In the genomic region with DNA sequence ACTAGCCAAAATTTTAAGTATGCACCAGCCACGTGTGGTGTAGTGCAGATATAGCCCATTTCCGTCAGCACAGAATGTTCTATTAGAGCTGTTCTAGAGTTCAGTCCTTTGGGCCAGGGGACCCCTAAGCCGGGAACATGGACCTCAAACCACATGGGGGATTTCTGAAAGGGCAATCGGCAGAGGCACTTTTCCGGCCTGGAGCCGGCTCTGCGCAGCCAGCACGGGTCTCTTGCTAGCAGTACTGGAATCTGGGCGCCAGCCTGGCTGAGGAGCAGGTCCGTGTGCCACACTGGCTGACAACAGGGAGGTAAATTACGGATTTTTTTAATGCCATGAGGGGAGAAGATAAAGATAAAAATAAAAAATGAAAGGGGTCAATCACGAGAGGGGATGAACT, we compare ENCODE assay signal across 19 cellular contexts.
"Had no signal": no experiment of that assay in that cellular context is flagged by ENCODE, and none has a peak within 500 bp of the region (broad histone marks: within the 10 kb centered on the region; RNA-seq: fewer than 3 reads in every experiment).

No MANE protein-coding gene starts in this region.

- H3K4me3 Mint-ChIP-seq: activated CD4-positive, alpha-beta memory T cell treated with anti-CD3 and anti-CD28 coated beads for 36 hours; activated naive CD4-positive, alpha-beta T cell treated with anti-CD3 and anti-CD28 coated beads for 36 hours; natural killer cell; stimulated activated naive CD8-positive, alpha-beta T cell treated with anti-CD3 and anti-CD28 coated beads, Interleukin-15, amount 100 ng/mL, for 72 hours; T-helper 2 cell treated with Interferon-gamma antibody and Interleukin-4, amounts not matched to agents 5 μg/mL and 100 μg/mL, for 36 hours had no signal

- H3K9me3 ChIP-seq: esophagus squamous epithelium, lower lobe of right lung, mucosa of descending colon, psoas muscle, sigmoid colon, thoracic aorta had no signal

- H3K9me3 Mint-ChIP-seq: activated CD4-positive, alpha-beta memory T cell treated with anti-CD3 and anti-CD28 coated beads for 36 hours; activated naive CD4-positive, alpha-beta T cell treated with anti-CD3 and anti-CD28 coated beads for 36 hours; natural killer cell; stimulated activated naive CD8-positive, alpha-beta T cell treated with anti-CD3 and anti-CD28 coated beads, Interleukin-15, amount 100 ng/mL, for 72 hours; T-helper 2 cell treated with Interferon-gamma antibody and Interleukin-4, amounts not matched to agents 5 μg/mL and 100 μg/mL, for 36 hours had no signal

- H3K4me1 ChIP-seq: psoas muscle had no signal

- FAIRE-seq: urothelium cell line had no signal

- H3K27me3 ChIP-seq: dorsolateral prefrontal cortex, esophagus squamous epithelium, sigmoid colon had no signal

- H3K27me3 Mint-ChIP-seq: activated CD4-positive, alpha-beta memory T cell treated with anti-CD3 and anti-CD28 coated beads for 36 hours; stimulated activated naive CD8-positive, alpha-beta T cell treated with anti-CD3 and anti-CD28 coated beads, Interleukin-15, amount 100 ng/mL, for 72 hours had no signal

- DNase-seq: activated CD4-positive, alpha-beta memory T cell treated with anti-CD3 and anti-CD28 coated beads for 36 hours; activated CD4-positive, alpha-beta T cell treated with anti-CD3 and anti-CD28 coated beads for 1 hour; activated naive CD4-positive, alpha-beta T cell treated with anti-CD3 and anti-CD28 coated beads for 36 hours; amygdala; dorsolateral prefrontal cortex; esophagus squamous epithelium; foreskin fibroblast; glutamatergic neuron; lower lobe of right lung; mucosa of descending colon; natural killer cell; psoas muscle; sigmoid colon; stimulated activated CD4-positive, alpha-beta T cell treated with anti-CD3 and anti-CD28 coated beads, Interleukin-2, amount 100 ng/mL, for 24 hours; stimulated activated naive CD8-positive, alpha-beta T cell treated with anti-CD3 and anti-CD28 coated beads, Interleukin-15, amount 100 ng/mL, for 72 hours; SW 1271 had no signal

- H3K36me3 Mint-ChIP-seq: natural killer cell had no signal

- H3K27ac ChIP-seq: lower lobe of right lung, psoas muscle, sigmoid colon, thoracic aorta had no signal

- H3K27ac Mint-ChIP-seq: activated CD4-positive, alpha-beta memory T cell treated with anti-CD3 and anti-CD28 coated beads for 36 hours; activated naive CD4-positive, alpha-beta T cell treated with anti-CD3 and anti-CD28 coated beads for 36 hours; T-helper 2 cell treated with Interferon-gamma antibody and Interleukin-4, amounts not matched to agents 5 μg/mL and 100 μg/mL, for 36 hours had no signal

- H3K4me3 ChIP-seq: dorsolateral prefrontal cortex, esophagus squamous epithelium, lower lobe of right lung, mucosa of descending colon, psoas muscle, sigmoid colon, thoracic aorta had no signal
